22 cellular contexts compared by ENCODE assay signal in the genomic region with DNA sequence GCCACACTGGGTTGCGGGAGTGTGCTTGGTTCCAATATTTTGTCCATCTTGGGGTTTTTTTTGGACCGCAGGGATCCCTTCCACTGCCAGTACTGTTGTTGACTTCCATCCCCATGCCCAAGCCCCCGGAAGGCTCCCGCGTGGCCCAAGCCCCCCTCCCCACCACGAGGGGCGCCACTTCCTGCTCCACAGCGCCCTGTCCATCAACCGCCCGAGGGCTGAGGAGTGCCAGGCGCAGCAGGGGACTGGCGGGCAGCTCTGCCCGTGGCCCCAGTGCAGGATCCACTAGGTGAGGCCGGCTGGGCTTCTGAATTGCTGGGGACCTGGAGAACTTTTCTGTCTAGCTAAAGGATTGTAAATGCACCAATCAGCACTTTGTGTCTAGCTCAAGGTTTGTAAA.
"Had no signal": no experiment of that assay in that cellular context is flagged by ENCODE, and none has a peak within 500 bp of the region (broad histone marks: within the 10 kb centered on the region; RNA-seq: fewer than 3 reads in every experiment).

No MANE protein-coding gene starts in this region.

- H3K27ac ChIP-seq: esophagus muscularis mucosa, foreskin keratinocyte, gastroesophageal sphincter, heart left ventricle, hepatocyte, left lung, lower lobe of right lung had no signal

- H3K79me2 ChIP-seq: hepatocyte had no signal

- H2AFZ ChIP-seq: hepatocyte had no signal

- H3K4me1 ChIP-seq: foreskin keratinocyte, left lung, lower lobe of right lung had no signal

- FAIRE-seq: colon, endothelial cell of umbilical vein, frontal cortex, islet of Langerhans, keratinocyte had no signal

- H3K36me3 ChIP-seq: esophagus muscularis mucosa, gastroesophageal sphincter, heart left ventricle, left lung, lower lobe of right lung had no signal

- H3K4me2 ChIP-seq: hepatocyte had no signal

- H3K27me3 ChIP-seq: dorsolateral prefrontal cortex, esophagus muscularis mucosa, foreskin keratinocyte, gastroesophageal sphincter, heart left ventricle, hepatocyte, left lung had no signal

- ATAC-seq: foreskin keratinocyte, gastroesophageal sphincter, heart left ventricle, left cardiac atrium, left lung, left ventricle myocardium superior, lower lobe of right lung had no signal

- H3K9me3 ChIP-seq: esophagus muscularis mucosa, gastroesophageal sphincter, heart left ventricle, lower lobe of right lung had no signal

- DNase-seq: dermis blood vessel endothelial cell; dorsolateral prefrontal cortex; effector CD4-positive, alpha-beta T cell; effector memory CD4-positive, alpha-beta T cell; foreskin keratinocyte; heart left ventricle; hypothalamus; left cardiac atrium; left ventricle myocardium superior; lower lobe of right lung; mesenchymal stem cell; midbrain had no signal

- H3K4me3 ChIP-seq: coronary artery, dorsolateral prefrontal cortex, esophagus muscularis mucosa, gastroesophageal sphincter, heart left ventricle, hepatocyte, left lung, lower lobe of right lung had no signal
